ENCODE assay signal across 1 cellular context in the genomic region with DNA sequence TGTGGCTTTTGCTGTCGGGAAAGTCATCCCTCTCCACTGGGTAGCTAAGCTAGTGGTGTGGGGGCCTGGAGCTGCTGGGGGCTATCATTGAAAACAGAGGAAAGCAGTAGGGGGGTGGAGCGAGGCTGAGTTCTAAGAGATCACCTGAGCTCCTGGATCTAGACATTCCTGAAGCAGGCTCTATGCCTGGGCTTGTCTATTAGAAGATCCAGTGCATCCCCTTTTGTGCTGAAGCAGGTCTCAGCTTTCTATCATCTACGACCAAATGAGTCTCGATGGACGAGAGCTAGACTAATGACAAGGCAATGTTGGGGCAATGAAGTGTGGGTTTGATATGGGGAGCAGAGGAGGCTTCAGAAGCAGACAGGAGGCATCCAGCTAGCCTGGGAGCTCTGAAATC.
TF ChIP-seq lines count a peak whose summit lies in the region.

No MANE protein-coding gene starts in this region.

TF ChIP-seq in K562, 482 proteins besides CTCF, POLR2A, EP300 and RAD21:
- TF ChIP-seq, protein P1, sequence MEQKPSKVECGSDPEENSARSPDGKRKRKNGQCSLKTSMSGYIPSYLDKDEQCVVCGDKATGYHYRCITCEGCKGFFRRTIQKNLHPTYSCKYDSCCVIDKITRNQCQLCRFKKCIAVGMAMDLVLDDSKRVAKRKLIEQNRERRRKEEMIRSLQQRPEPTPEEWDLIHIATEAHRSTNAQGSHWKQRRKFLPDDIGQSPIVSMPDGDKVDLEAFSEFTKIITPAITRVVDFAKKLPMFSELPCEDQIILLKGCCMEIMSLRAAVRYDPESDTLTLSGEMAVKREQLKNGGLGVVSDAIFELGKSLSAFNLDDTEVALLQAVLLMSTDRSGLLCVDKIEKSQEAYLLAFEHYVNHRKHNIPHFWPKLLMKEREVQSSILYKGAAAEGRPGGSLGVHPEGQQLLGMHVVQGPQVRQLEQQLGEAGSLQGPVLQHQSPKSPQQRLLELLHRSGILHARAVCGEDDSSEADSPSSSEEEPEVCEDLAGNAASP (IDR thresholded peaks at IDR 0.05) = no peak
- TF ChIP-seq RBM25 (IDR thresholded peaks at IDR 0.05; ENCODE audit: low read depth, low read length, severe bottlenecking) = peak; percentile 11
